Comparison of ENCODE assay signal across 17 cellular contexts in genomic region chr1:52159033-52159789, GRCh38. TPM values are rescaled to one million over a fixed set of nuclear protein-coding genes. Genes with fewer than 3 reads are reported as not detected.
DNase-seq lines count a peak whose midpoint lies in the region; ATAC-seq and TF ChIP-seq lines count a peak whose summit lies in the region.
"Had no signal": no experiment of that assay in that cellular context is flagged by ENCODE, and none has a peak within 500 bp of the region (broad histone marks: within the 10 kb centered on the region; RNA-seq: fewer than 3 reads in every experiment).

No MANE protein-coding gene starts in this region.

- TF ChIP-seq CTCF in right atrium auricular region (IDR thresholded peaks at IDR 0.05) (no peak), foreskin keratinocyte (conservative IDR thresholded peaks at IDR 0.05) (no peak)

- H3K4me1 ChIP-seq in right cardiac atrium (ENCODE audit: control insufficient read depth, insufficient read depth, low read length) = peaks cover 9% of the 10 kb centered on the region
- H3K4me1 ChIP-seq in right atrium auricular region = peaks cover 0 to 15% of the 10 kb centered on the region in 2 donors
- peaks cover 12% of the 10 kb centered on the region for H3K4me1 ChIP-seq in foreskin keratinocyte

- WGBS in right cardiac atrium = 88% methylated on average over 10 of the region's 10 CpGs

- H3K27me3 ChIP-seq in right cardiac atrium (ENCODE audit: control insufficient read depth, insufficient read depth) = no peaks in the 10 kb centered on the region
- H3K27me3 ChIP-seq in right atrium auricular region = no peaks in the 10 kb centered on the region
- H3K27me3 ChIP-seq in foreskin keratinocyte = no peaks in the 10 kb centered on the region
- H3K27me3 ChIP-seq: heart right ventricle, sigmoid colon, upper lobe of left lung had no signal

- intact Hi-C loops in right cardiac atrium (cut with DNase I) (no loop called here), head of caudate nucleus (cut with DNase I) (no loop called here)

- H3K36me3 ChIP-seq in right atrium auricular region = no peaks in the 10 kb centered on the region
- H3K36me3 ChIP-seq: sigmoid colon, upper lobe of left lung had no signal

- no peak overlapping the region for H3K4me3 ChIP-seq in right cardiac atrium (ENCODE audit: low read length)
- H3K4me3 ChIP-seq in right atrium auricular region = no peak overlapping the region
- H3K4me3 ChIP-seq: heart right ventricle, sigmoid colon, upper lobe of left lung had no signal

- ATAC-seq in right cardiac atrium (peak; percentile 51 to 63), foreskin keratinocyte (peak; percentile 76), HG03469 (IDR thresholded peaks at IDR 0.05; ENCODE audit: unreplicated experiment) (no peak), GM19351 (IDR thresholded peaks at IDR 0.05; ENCODE audit: unreplicated experiment) (no peak)
- ATAC-seq: activated naive CD4-positive, alpha-beta T cell treated with anti-CD3 and anti-CD28 coated beads, Interleukin-2, amount 50 U/mL, for 72 hours; stimulated activated effector memory CD8-positive, alpha-beta T cell treated with anti-CD3 and anti-CD28 coated beads, Interleukin-12 subunit alpha, Interleukin-12 subunit beta, amount 100 ng/mL, for 72 hours; T-cell had no signal

- H3K27ac ChIP-seq in right cardiac atrium (ENCODE audit: low read length) (peak overlapping the region; percentile 7), right atrium auricular region (peak overlapping the region in 1 of 2 donors; percentile 5), foreskin keratinocyte (no peak overlapping the region)
- H3K27ac ChIP-seq: heart right ventricle, sigmoid colon, upper lobe of left lung had no signal

- no peak for DNase-seq in right cardiac atrium
- DNase-seq in right atrium auricular region (ENCODE audit: low spot score) = no peak
- DNase-seq in SW 1271 (lab: John Stamatoyannopoulos, UW) = peak; percentile 17 to 32
- DNase-seq in foreskin keratinocyte = peak in 1 of 2 donors; percentile 68
- no peak for DNase-seq in NCI-H748 treated with DMSO at 0.1 percent for 48 hours (lab: John Stamatoyannopoulos, UW)
- DNase-seq in head of caudate nucleus = no peak
- DNase-seq: activated CD4-positive, alpha-beta T cell treated with anti-CD3 and anti-CD28 coated beads for 1 hour; heart right ventricle; NCI-H1417; sigmoid colon; stimulated activated CD4-positive, alpha-beta T cell treated with anti-CD3 and anti-CD28 coated beads, Interleukin-4, amount 100 ng/mL, for 4 hours; T-cell; upper lobe of left lung had no signal

- H3K9me3 ChIP-seq in right cardiac atrium (ENCODE audit: control insufficient read depth, low read length) (no peaks in the 10 kb centered on the region), right atrium auricular region (no peaks in the 10 kb centered on the region)
- H3K9me3 ChIP-seq: heart right ventricle, sigmoid colon, upper lobe of left lung had no signal

RNA-seq across cellular contexts. Expression of gene ZFYVE9, which starts 17.3 kb away (rescaled TPM):
- 10 to 100 TPM; 18.8 to 21.3 (median 20.1) TPM for total RNA-seq in right cardiac atrium
- polyA plus RNA-seq in right cardiac atrium = 6.2 TPM
- total RNA-seq in right atrium auricular region = 10 to 100 TPM; 15.8 to 18.5 TPM
- 17.9 and 23.5 TPM in 2 replicates for total RNA-seq in foreskin keratinocyte
- 4.5 and 6.7 TPM in 2 replicates for polyA plus RNA-seq in foreskin keratinocyte

Comparison
In these comparisons a context has a peak if more than half of its experiments do, and no peak if none do; other contexts are left out.
1. ATAC-seq: peak in right cardiac atrium (2 of 2) and foreskin keratinocyte (single experiment); none in HG03469 (single experiment) and GM19351 (single experiment).
2. DNase-seq: peak in SW 1271 (2 of 2); none in right cardiac atrium (0 of 3), right atrium auricular region (single experiment), NCI-H748 treated with DMSO at 0.1 percent for 48 hours (single experiment) and head of caudate nucleus (0 of 42).